8 cellular contexts compared by ENCODE assay signal in genomic region chr18:48031011-48031480, GRCh38.
DNase-seq lines count a peak whose midpoint lies in the region; ATAC-seq and TF ChIP-seq lines count a peak whose summit lies in the region.

No MANE protein-coding gene starts in this region.

- in situ Hi-C loops in HAP-1 (cut with MboI; ENCODE audit: low sequenced_read_pairs): loop anchor here (5.0 kb wide), 1 partner anchor 411 kb away; no protein-coding TSS in a partner anchor

- no peak for ATAC-seq in HG03460 (IDR thresholded peaks at IDR 0.05; ENCODE audit: unreplicated experiment)

- peaks cover 1 to 7% (median 3%) of the 10 kb centered on the region in 3 donors for H3K27me3 Mint-ChIP-seq in CD14-positive monocyte (ENCODE audit: low read depth in 3 of 3)

- WGBS in thyroid gland, 2 donors: 18 to 36% methylated on average over 1 of the region's 1 CpG

- TF ChIP-seq POLR2A in thyroid gland (IDR thresholded peaks at IDR 0.05): no peak

- no peaks in the 10 kb centered on the region for H3K4me1 Mint-ChIP-seq in CD14-positive monocyte

- TF ChIP-seq CTCF in CD14-positive monocyte (IDR thresholded peaks at IDR 0.05): peak; percentile 25
- TF ChIP-seq CTCF in thyroid gland (IDR thresholded peaks at IDR 0.05): peak; percentile 49 to 85 (median 74)

- no peaks in the 10 kb centered on the region for H3K36me3 Mint-ChIP-seq in CD14-positive monocyte

- H3K4me1 ChIP-seq in HAP-1 (no peaks in the 10 kb centered on the region), thyroid gland (peaks cover 39 to 63% of the 10 kb centered on the region in 2 donors)

- H3K4me3 ChIP-seq in HAP-1 (no peak overlapping the region), thyroid gland (replicated peaks in 1 of 3) (no peak overlapping the region)

- no peaks in the 10 kb centered on the region for H3K27me3 ChIP-seq in HAP-1 (ENCODE audit: low read depth)
- no peaks in the 10 kb centered on the region for H3K27me3 ChIP-seq in thyroid gland

- H3K9me3 ChIP-seq in HAP-1 (no peaks in the 10 kb centered on the region), thyroid gland (no peaks in the 10 kb centered on the region)

- no peak overlapping the region for H3K4me3 Mint-ChIP-seq in CD14-positive monocyte

- intact Hi-C loops in CD14-positive monocyte (cut with micrococcal nuclease): no loop called here
- intact Hi-C loops in thyroid gland (cut with DNase I): loop anchor here (10.0 kb wide), 2 partner anchors 194 to 304 kb away; no protein-coding TSS in a partner anchor

- DNase-seq in CD14-positive monocyte (ENCODE audit: low spot score) (peak; percentile 14), HAP-1 (ENCODE audit: low spot score in 2 of 2) (peak; percentile 69 to 73), NCI-H460 (ENCODE audit: extremely low read depth, low read depth) (peak; percentile 50), astrocyte of the hippocampus (ENCODE audit: low read depth, low spot score) (peak; percentile 82), inferior parietal cortex (ENCODE audit: extremely low spot score) (peak; percentile 71), thyroid gland (peak; percentile 70 to 71)
- no peak for DNase-seq in activated CD8-positive, alpha-beta memory T cell treated with anti-CD3 and anti-CD28 coated beads, Interleukin-2, amount 50 U/mL, for 48 hours

- no peaks in the 10 kb centered on the region for H3K36me3 ChIP-seq in HAP-1 (replicated peaks)
- peaks cover 0 to 6% of the 10 kb centered on the region in 2 donors for H3K36me3 ChIP-seq in thyroid gland

- H3K27ac ChIP-seq in thyroid gland: peak overlapping the region in 2 of 3 donors; percentile 6 to 57

- no peaks in the 10 kb centered on the region for H3K9me3 Mint-ChIP-seq in CD14-positive monocyte

- H3K27ac Mint-ChIP-seq in CD14-positive monocyte: no peak overlapping the region
